Comparison of ENCODE assay signal across 14 cellular contexts in genomic region chr17:6471531-6472465, GRCh38. TPM values are rescaled to one million over a fixed set of nuclear protein-coding genes. Genes with fewer than 3 reads are reported as not detected.
A peak's percentile ranks its signal among the peaks of the same experiment; 100 is the strongest.
DNase-seq lines count a peak whose midpoint lies in the region; ATAC-seq and TF ChIP-seq lines count a peak whose summit lies in the region.
"Had no signal": no experiment of that assay in that cellular context is flagged by ENCODE, and none has a peak within 500 bp of the region (broad histone marks: within the 10 kb centered on the region; RNA-seq: fewer than 3 reads in every experiment).

No MANE protein-coding gene starts in this region.

- TF ChIP-seq POLR2A in heart left ventricle (IDR thresholded peaks at IDR 0.05): no peak

- H3K4me1 ChIP-seq in right cardiac atrium (ENCODE audit: control insufficient read depth, insufficient read depth, low read length) (no peaks in the 10 kb centered on the region), heart left ventricle (no peaks in the 10 kb centered on the region), SJCRH30 (peaks cover 22% of the 10 kb centered on the region), fibroblast of lung (ENCODE audit: control insufficient read depth, extremely low read depth, insufficient read depth, low read length) (no peaks in the 10 kb centered on the region)

- intact Hi-C loops in right cardiac atrium (cut with DNase I): loop anchor here in 1 of 4 donors (10.0 kb wide), 1 partner anchor 83 kb away; the partner anchor contains the start of gene PITPNM3
- intact Hi-C loops in heart left ventricle (cut with DNase I): loop anchor here in 6 of 10 donors (2.0 to 10.0 kb wide), 4 partner anchors 73 to 103 kb away; partner anchors contain the start of gene PITPNM3 (in 2 of the 6)

- no peaks in the 10 kb centered on the region for H3K9me3 ChIP-seq in right cardiac atrium (ENCODE audit: control insufficient read depth, low read length)
- H3K9me3 ChIP-seq in heart left ventricle: peaks cover 0 to 8% (median 0%) of the 10 kb centered on the region in 12 donors
- no peaks in the 10 kb centered on the region for H3K9me3 ChIP-seq in SJCRH30 (replicated peaks)
- no peaks in the 10 kb centered on the region for H3K9me3 ChIP-seq in fibroblast of lung (ENCODE audit: control insufficient read depth, insufficient read depth, low read depth, low read length)

- no peak overlapping the region for H3K9ac ChIP-seq in fibroblast of lung (ENCODE audit: insufficient read depth, low read length)

- H3K27me3 ChIP-seq in right cardiac atrium (ENCODE audit: control insufficient read depth, insufficient read depth) (no peaks in the 10 kb centered on the region), heart left ventricle (no peaks in the 10 kb centered on the region), SJCRH30 (no peaks in the 10 kb centered on the region), fibroblast of lung (ENCODE audit: control insufficient read depth, insufficient read depth, low read length) (no peaks in the 10 kb centered on the region)

- H3K27ac ChIP-seq in right cardiac atrium (ENCODE audit: low read length) (no peak overlapping the region), heart left ventricle (no peak overlapping the region), SJCRH30 (peak overlapping the region; percentile 39), fibroblast of lung (ENCODE audit: insufficient read depth, low read length) (no peak overlapping the region)

- H2AFZ ChIP-seq in fibroblast of lung (ENCODE audit: low read length): no peak overlapping the region

- no peaks in the 10 kb centered on the region for H3K36me3 ChIP-seq in heart left ventricle
- no peaks in the 10 kb centered on the region; the same call in none of the 2 replicates for H3K36me3 ChIP-seq in SJCRH30
- H3K36me3 ChIP-seq in fibroblast of lung (ENCODE audit: control insufficient read depth, insufficient read depth, low read length): no peaks in the 10 kb centered on the region

- no peak overlapping the region for H3K4me2 ChIP-seq in fibroblast of lung (ENCODE audit: extremely low read depth, insufficient read depth, low read length)

- H4K20me1 ChIP-seq in fibroblast of lung (ENCODE audit: control insufficient read depth, extremely low read depth, insufficient read depth, low read length): no peaks in the 10 kb centered on the region

- no peaks in the 10 kb centered on the region for H3K79me2 ChIP-seq in fibroblast of lung (ENCODE audit: control insufficient read depth, insufficient read depth, low read length)

- WGBS in right cardiac atrium: 58% methylated on average over 19 of the region's 19 CpGs
- 61 to 70% (median 68%) methylated on average over 14 to 19 of the region's 19 CpGs for WGBS in heart left ventricle, 4 donors

- peak in 2 of 3 donors; percentile 32 to 37 for DNase-seq in right cardiac atrium
- DNase-seq in heart left ventricle: no peak
- peak; percentile 87 to 93 for DNase-seq in SJCRH30
- DNase-seq in fibroblast of lung (ENCODE audit: low read depth in 2 of 2): peak; percentile 67 to 70
- no peak for DNase-seq in stimulated activated CD4-positive, alpha-beta T cell treated with anti-CD3 and anti-CD28 coated beads, Interleukin-15, amount 100 ng/mL, for 24 hours
- DNase-seq: effector memory CD4-positive, alpha-beta T cell; NCI-H446 treated with DMSO at 0.1 percent for 48 hours had no signal

- TF ChIP-seq CTCF in heart left ventricle (IDR thresholded peaks at IDR 0.05) (no peak), fibroblast of lung (conservative IDR thresholded peaks at IDR 0.05 in 1 of 2, IDR thresholded peaks at IDR 0.05 in 1 of 2; ENCODE audit: low read depth in 1 of 2, low read length in 2 of 2) (peak; percentile 21 to 31)

- no peak overlapping the region for H3K4me3 ChIP-seq in right cardiac atrium (ENCODE audit: low read length)
- no peak overlapping the region for H3K4me3 ChIP-seq in heart left ventricle
- no peak overlapping the region for H3K4me3 ChIP-seq in SJCRH30
- H3K4me3 ChIP-seq in fibroblast of lung (replicated peaks in 1 of 4; ENCODE audit: control extremely low read depth in 1 of 4, insufficient read depth in 1 of 4, low read depth in 3 of 4, low read length in 4 of 4): no peak overlapping the region
- H3K4me3 ChIP-seq: lung had no signal

- ATAC-seq in right cardiac atrium (no peak), heart left ventricle (no peak), HG02623 (IDR thresholded peaks at IDR 0.05; ENCODE audit: unreplicated experiment) (no peak), HG03354 (IDR thresholded peaks at IDR 0.05; ENCODE audit: poor library complexity, severe bottlenecking, unreplicated experiment) (no peak), HG03442 (IDR thresholded peaks at IDR 0.05; ENCODE audit: unreplicated experiment) (no peak)
- ATAC-seq: stimulated activated memory B cell treated with anti-CD40 and anti-IgM and Interleukin-4, amounts not matched to agents 10 μg/mL and 1 μg/mL and 100 μg/mL, for 72 hours had no signal

RNA-seq across cellular contexts. Expression of gene PIMREG, which starts 27.5 kb away (rescaled TPM):
- total RNA-seq in right cardiac atrium (under 1 TPM in 3 of 4 donors, not detected in 1; 0.38 to 0.54 (median 0.49) TPM), heart left ventricle (1 to 10 TPM in 2 of 9 donors, under 1 TPM in 3, not detected in 4; 0.35 to 4.6 (median 0.75) TPM), fibroblast of lung (1.5 and 10.6 TPM in 2 replicates)
- polyA plus RNA-seq in right cardiac atrium (0.18 TPM), heart left ventricle (under 1 TPM in 1 of 2 donors, not detected in 1; 0.21 TPM), fibroblast of lung (6.5 and 18.5 TPM in 2 replicates)
- total RNA-seq in SJCRH30 (2014; rRNA removed; shearing (Covaris generic)): 87.2 and 94.7 TPM in 2 replicates
- 7.2 and 23.1 TPM in 2 replicates for polyA plus RNA-seq in fibroblast of lung (2012)
- polyA minus RNA-seq in fibroblast of lung (ENCODE audit: low replicate concordance): 9.3 and 17.5 TPM in 2 replicates

RNA-seq across cellular contexts. Expression of gene AIPL1, which starts 36.9 kb away (rescaled TPM):
- total RNA-seq in right cardiac atrium: not detected
- not detected for polyA plus RNA-seq in right cardiac atrium
- not detected for total RNA-seq in heart left ventricle
- polyA plus RNA-seq in heart left ventricle: not detected
- 0.42 TPM in 1 of 2 replicates, not detected in the other for total RNA-seq in SJCRH30 (2014; rRNA removed; shearing (Covaris generic))
- under 0.01 TPM in 1 of 2 replicates, not detected in the other for total RNA-seq in fibroblast of lung
- polyA plus RNA-seq in fibroblast of lung: 0.05 TPM in 1 of 2 replicates, not detected in the other
- polyA plus RNA-seq in fibroblast of lung (2012): not detected in 2 replicates
- not detected in 2 replicates for polyA minus RNA-seq in fibroblast of lung (ENCODE audit: low replicate concordance)
- total RNA-seq: activated T-helper 17 cell treated with anti-CD3 and anti-CD28 coated beads, Interleukin-2, amount 50 U/mL, for 72 hours; lung; skeletal muscle tissue had no signal
- polyA plus RNA-seq: lung had no signal

Comparison
In these comparisons a context has a peak if more than half of its experiments do, and no peak if none do; other contexts are left out.
1. DNase-seq: peak in right cardiac atrium (2 of 3), SJCRH30 (2 of 2) and fibroblast of lung (2 of 2); none in heart left ventricle (0 of 5) and stimulated activated CD4-positive, alpha-beta T cell treated with anti-CD3 and anti-CD28 coated beads, Interleukin-15, amount 100 ng/mL, for 24 hours (single experiment).
2. CTCF ChIP-seq: peak in fibroblast of lung (2 of 2); none in heart left ventricle (0 of 12).